36 cellular contexts compared by ENCODE assay signal in genomic region chr20:57181639-57182038, GRCh38.
"Had no signal": no experiment of that assay in that cellular context is flagged by ENCODE, and none has a peak within 500 bp of the region (broad histone marks: within the 10 kb centered on the region; RNA-seq: fewer than 3 reads in every experiment).

No MANE protein-coding gene starts in this region.

- DNase-seq: activated B cell treated with CpG ODN at 0.5 μM for 24 hours; activated CD4-positive, alpha-beta memory T cell treated with anti-CD3 and anti-CD28 coated beads for 36 hours; activated CD4-positive, alpha-beta T cell treated with anti-CD3 and anti-CD28 coated beads for 4 hours; activated CD4-positive, alpha-beta T cell treated with anti-CD3 and anti-CD28 coated beads, Interleukin-2, amount 10 ng/mL, durations not matched to agents 24 days and 14 days; activated CD4-positive, alpha-beta T cell treated with anti-CD3 and anti-CD28 coated beads, Interleukin-2, amount 50 U/mL, for 1 hour; activated CD4-positive, alpha-beta T cell treated with anti-CD3 and anti-CD28 coated beads, Interleukin-2, amount 50 U/mL, for 4 hours; activated CD4-positive, CD25-positive, alpha-beta regulatory T cell treated with anti-CD3 and anti-CD28 coated beads, Interleukin-2, amount 50 U/mL, for 72 hours; activated CD8-positive, alpha-beta memory T cell treated with anti-CD3 and anti-CD28 coated beads, Interleukin-2, amount 50 U/mL, for 4 hours; activated CD8-positive, alpha-beta T cell treated with anti-CD3 and anti-CD28 coated beads for 36 hours; activated effector memory CD4-positive, alpha-beta T cell treated with anti-CD3 and anti-CD28 coated beads, Interleukin-2, amount 50 U/mL, for 16 hours; activated gamma-delta T cell treated with Interleukin-2 at 50 U/mL for 16 hours; activated naive CD4-positive, alpha-beta T cell; activated naive CD4-positive, alpha-beta T cell treated with anti-CD3 and anti-CD28 coated beads for 36 hours; activated naive CD8-positive, alpha-beta T cell treated with anti-CD3 and anti-CD28 coated beads, Interleukin-2, amount 10 ng/mL, durations not matched to agents 7 days and 5 days; activated naive CD8-positive, alpha-beta T cell treated with anti-CD3 and anti-CD28 coated beads, Interleukin-2, amount 50 U/mL, for 24 hours; activated T-cell treated with anti-CD3 and anti-CD28 coated beads for 4 hours; activated T-cell treated with anti-CD3 and anti-CD28 coated beads, Interleukin-2, amount 50 U/mL, for 1 hour; activated T-cell treated with anti-CD3 and anti-CD28 coated beads, Interleukin-2, amount 50 U/mL, for 4 hours; activated T-cell treated with anti-CD3 and anti-CD28 coated beads, Interleukin-2, amount 50 U/mL, for 72 hours; amygdala; anterior cingulate cortex; central memory CD4-positive, alpha-beta T cell; T-helper 1 cell; T-helper 2 cell; T-helper 9 cell had no signal

- H3K27me3 ChIP-seq: ascending aorta had no signal

- H3K4me1 ChIP-seq: ascending aorta had no signal

- H3K36me3 Mint-ChIP-seq: activated CD4-positive, alpha-beta memory T cell treated with anti-CD3 and anti-CD28 coated beads for 36 hours; activated naive CD4-positive, alpha-beta T cell treated with anti-CD3 and anti-CD28 coated beads, Interleukin-2, amount 50 U/mL, for 24 hours; activated naive CD8-positive, alpha-beta T cell; activated naive CD8-positive, alpha-beta T cell treated with anti-CD3 and anti-CD28 coated beads, Interleukin-2, amount 10 ng/mL, durations not matched to agents 7 days and 5 days had no signal

- H3K27ac Mint-ChIP-seq: activated B cell treated with CpG ODN at 0.5 μM for 24 hours; activated CD4-positive, alpha-beta memory T cell treated with anti-CD3 and anti-CD28 coated beads for 36 hours; activated CD4-positive, alpha-beta T cell treated with anti-CD3 and anti-CD28 coated beads, Interleukin-2, amount 10 ng/mL, durations not matched to agents 24 days and 14 days; activated CD8-positive, alpha-beta T cell treated with anti-CD3 and anti-CD28 coated beads for 36 hours; activated naive CD4-positive, alpha-beta T cell treated with anti-CD3 and anti-CD28 coated beads for 36 hours; activated naive CD4-positive, alpha-beta T cell treated with anti-CD3 and anti-CD28 coated beads, Interleukin-2, amount 50 U/mL, for 24 hours; activated naive CD8-positive, alpha-beta T cell; activated naive CD8-positive, alpha-beta T cell treated with anti-CD3 and anti-CD28 coated beads, Interleukin-2, amount 10 ng/mL, durations not matched to agents 7 days and 5 days; activated naive CD8-positive, alpha-beta T cell treated with anti-CD3 and anti-CD28 coated beads, Interleukin-2, amount 50 U/mL, for 24 hours; activated T-cell treated with anti-CD3 and anti-CD28 coated beads, Interleukin-2, amount 50 U/mL, for 72 hours; activated T-helper 1 cell treated with anti-CD3 and anti-CD28 coated beads, Interleukin-12 subunit alpha, Interleukin-12 subunit beta, Interleukin-2, Interleukin-4 antibody, amounts not matched to agents 30 ng/mL and 10 ng/mL and 1 ng/mL, durations not matched to agents 14 hours and 24 hours and 36 hours; activated T-helper 17 cell treated with anti-CD3 and anti-CD28 coated beads, Interleukin-2, amount 50 U/mL, for 72 hours; brain; T-helper 1 cell treated with Interleukin-12 subunit alpha and Interleukin-12 subunit beta and Interleukin-4 antibody, amounts not matched to agents 30 μg/mL and 1 μg/mL, for 36 hours; T-helper 2 cell treated with Interferon-gamma antibody and Interleukin-4, amounts not matched to agents 5 μg/mL and 100 μg/mL, for 36 hours had no signal

- H3K9me3 Mint-ChIP-seq: activated B cell treated with CpG ODN at 0.5 μM for 24 hours; activated CD4-positive, alpha-beta memory T cell treated with anti-CD3 and anti-CD28 coated beads for 36 hours; activated CD4-positive, alpha-beta T cell treated with anti-CD3 and anti-CD28 coated beads, Interleukin-2, amount 10 ng/mL, durations not matched to agents 24 days and 14 days; activated CD8-positive, alpha-beta T cell treated with anti-CD3 and anti-CD28 coated beads for 36 hours; activated naive CD4-positive, alpha-beta T cell treated with anti-CD3 and anti-CD28 coated beads for 36 hours; activated naive CD4-positive, alpha-beta T cell treated with anti-CD3 and anti-CD28 coated beads, Interleukin-2, amount 50 U/mL, for 24 hours; activated naive CD8-positive, alpha-beta T cell treated with anti-CD3 and anti-CD28 coated beads, Interleukin-2, amount 10 ng/mL, durations not matched to agents 7 days and 5 days; activated naive CD8-positive, alpha-beta T cell treated with anti-CD3 and anti-CD28 coated beads, Interleukin-2, amount 50 U/mL, for 24 hours; activated T-cell treated with anti-CD3 and anti-CD28 coated beads, Interleukin-2, amount 50 U/mL, for 4 hours; activated T-cell treated with anti-CD3 and anti-CD28 coated beads, Interleukin-2, amount 50 U/mL, for 72 hours; activated T-helper 1 cell treated with anti-CD3 and anti-CD28 coated beads, Interleukin-12 subunit alpha, Interleukin-12 subunit beta, Interleukin-2, Interleukin-4 antibody, amounts not matched to agents 30 ng/mL and 10 ng/mL and 1 ng/mL, durations not matched to agents 14 hours and 24 hours and 36 hours; activated T-helper 17 cell treated with anti-CD3 and anti-CD28 coated beads, Interleukin-2, amount 50 U/mL, for 72 hours; T-helper 1 cell treated with Interleukin-12 subunit alpha and Interleukin-12 subunit beta and Interleukin-4 antibody, amounts not matched to agents 30 μg/mL and 1 μg/mL, for 36 hours; T-helper 2 cell treated with Interferon-gamma antibody and Interleukin-4, amounts not matched to agents 5 μg/mL and 100 μg/mL, for 36 hours had no signal

- H3K4me1 Mint-ChIP-seq: activated B cell treated with CpG ODN at 0.5 μM for 24 hours; activated CD4-positive, alpha-beta T cell treated with anti-CD3 and anti-CD28 coated beads, Interleukin-2, amount 10 ng/mL, durations not matched to agents 24 days and 14 days; activated naive CD4-positive, alpha-beta T cell treated with anti-CD3 and anti-CD28 coated beads, Interleukin-2, amount 50 U/mL, for 24 hours; activated naive CD8-positive, alpha-beta T cell treated with anti-CD3 and anti-CD28 coated beads, Interleukin-2, amount 10 ng/mL, durations not matched to agents 7 days and 5 days; activated naive CD8-positive, alpha-beta T cell treated with anti-CD3 and anti-CD28 coated beads, Interleukin-2, amount 50 U/mL, for 24 hours; activated T-helper 17 cell treated with anti-CD3 and anti-CD28 coated beads, Interleukin-2, amount 50 U/mL, for 72 hours; brain had no signal

- H3K4me3 ChIP-seq: ascending aorta had no signal

- H3K36me3 ChIP-seq: ascending aorta had no signal

- H3K9me3 ChIP-seq: ascending aorta had no signal

- H3K27me3 Mint-ChIP-seq: activated naive CD8-positive, alpha-beta T cell; brain had no signal

- FAIRE-seq: bronchial epithelial cell, TTC549 had no signal

- H3K4me3 Mint-ChIP-seq: activated B cell treated with CpG ODN at 0.5 μM for 24 hours; activated CD4-positive, alpha-beta memory T cell treated with anti-CD3 and anti-CD28 coated beads for 36 hours; activated CD4-positive, alpha-beta T cell treated with anti-CD3 and anti-CD28 coated beads, Interleukin-2, amount 10 ng/mL, durations not matched to agents 24 days and 14 days; activated CD8-positive, alpha-beta T cell treated with anti-CD3 and anti-CD28 coated beads for 36 hours; activated naive CD4-positive, alpha-beta T cell treated with anti-CD3 and anti-CD28 coated beads for 36 hours; activated naive CD4-positive, alpha-beta T cell treated with anti-CD3 and anti-CD28 coated beads, Interleukin-2, amount 50 U/mL, for 24 hours; activated naive CD8-positive, alpha-beta T cell; activated naive CD8-positive, alpha-beta T cell treated with anti-CD3 and anti-CD28 coated beads, Interleukin-2, amount 10 ng/mL, durations not matched to agents 7 days and 5 days; activated naive CD8-positive, alpha-beta T cell treated with anti-CD3 and anti-CD28 coated beads, Interleukin-2, amount 50 U/mL, for 24 hours; activated T-cell treated with anti-CD3 and anti-CD28 coated beads, Interleukin-2, amount 50 U/mL, for 4 hours; activated T-cell treated with anti-CD3 and anti-CD28 coated beads, Interleukin-2, amount 50 U/mL, for 72 hours; activated T-helper 1 cell treated with anti-CD3 and anti-CD28 coated beads, Interleukin-12 subunit alpha, Interleukin-12 subunit beta, Interleukin-2, Interleukin-4 antibody, amounts not matched to agents 30 ng/mL and 10 ng/mL and 1 ng/mL, durations not matched to agents 14 hours and 24 hours and 36 hours; activated T-helper 17 cell treated with anti-CD3 and anti-CD28 coated beads, Interleukin-2, amount 50 U/mL, for 72 hours; brain; T-helper 1 cell treated with Interleukin-12 subunit alpha and Interleukin-12 subunit beta and Interleukin-4 antibody, amounts not matched to agents 30 μg/mL and 1 μg/mL, for 36 hours; T-helper 2 cell treated with Interferon-gamma antibody and Interleukin-4, amounts not matched to agents 5 μg/mL and 100 μg/mL, for 36 hours had no signal

- ATAC-seq: activated CD8-positive, alpha-beta T cell treated with anti-CD3 and anti-CD28 coated beads for 36 hours; activated naive CD8-positive, alpha-beta T cell treated with anti-CD3 and anti-CD28 coated beads, Interleukin-2, amount 50 U/mL, for 24 hours; activated T-cell treated with anti-CD3 and anti-CD28 coated beads, Interleukin-2, amount 50 U/mL, for 4 hours; activated T-cell treated with anti-CD3 and anti-CD28 coated beads, Interleukin-2, amount 50 U/mL, for 72 hours; activated T-helper 17 cell treated with anti-CD3 and anti-CD28 coated beads, Interleukin-2, amount 50 U/mL, for 72 hours had no signal

- H3K27ac ChIP-seq: ascending aorta, VCaP had no signal
